Comparison of ENCODE assay signal across 8 cellular contexts in the genomic region with DNA sequence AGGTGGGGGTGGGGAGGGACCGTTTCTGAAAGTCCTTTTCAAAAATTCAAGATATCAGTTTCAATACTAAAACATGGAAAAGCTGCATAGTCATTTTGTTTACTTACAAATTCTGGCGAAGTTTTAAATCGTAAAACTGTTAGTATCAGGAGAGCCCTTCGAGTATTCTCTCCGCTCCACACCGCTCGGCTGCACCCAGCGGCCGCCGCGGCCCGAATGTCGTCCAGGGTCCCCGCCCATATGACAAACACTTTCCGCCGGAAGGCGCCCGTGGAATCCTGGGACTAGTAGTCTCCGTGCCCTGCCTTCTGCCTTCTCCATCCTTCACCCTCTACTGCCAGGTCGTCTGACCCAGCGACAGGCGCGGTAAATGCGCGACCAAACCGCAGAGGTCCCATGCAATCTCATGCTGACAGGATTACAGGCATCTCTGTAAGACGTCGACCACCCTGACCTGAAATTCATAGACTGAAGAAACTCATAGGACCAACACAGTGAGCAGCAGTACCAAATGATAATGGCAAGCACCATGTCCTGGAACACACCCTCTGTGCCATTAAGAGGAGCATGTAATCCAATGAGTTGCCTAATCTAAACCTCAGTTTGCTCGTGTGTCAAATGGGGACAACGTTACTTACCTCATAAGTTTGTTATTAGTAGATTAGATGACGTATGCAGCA. TPM values are rescaled to one million over a fixed set of nuclear protein-coding genes. Genes with fewer than 3 reads are reported as not detected.
DNase-seq lines count a peak whose midpoint lies in the region; ATAC-seq and TF ChIP-seq lines count a peak whose summit lies in the region.

Gene TOR1AIP2 (minus strand): TSS at position 218 of the 680 bp plus-strand sequence. CDS start 25,138 bp downstream, outside the sequence.

- H3K27ac ChIP-seq in 22Rv1 (peak within 1 kb of the TSS; percentile 47), brain microvascular endothelial cell (peak within 1 kb of the TSS; percentile 62)

- H3K4me3 ChIP-seq in brain microvascular endothelial cell (ENCODE audit: low read depth, low read length) (peak within 1 kb of the TSS; percentile 86), iPS-11a (ENCODE audit: low read depth, low read length) (peak within 1 kb of the TSS; percentile 90), skeletal muscle satellite cell (ENCODE audit: low read length) (peak within 1 kb of the TSS; percentile 77)

- DNase-seq in NCI-H2107 treated with DMSO at 0.1 percent for 48 hours (lab: John Stamatoyannopoulos, UW; ENCODE audit: unreplicated experiment) = peak; percentile 81
- peak; percentile 87 for DNase-seq in UCSD-AML1 (lab: John Stamatoyannopoulos, UW; ENCODE audit: unreplicated experiment)
- peak; percentile 79 for DNase-seq in brain microvascular endothelial cell

- H3K9ac ChIP-seq in skeletal muscle satellite cell (ENCODE audit: low read depth, low read length) = peak within 1 kb of the TSS; percentile 84

- in situ Hi-C loops in brain microvascular endothelial cell (cut with HindIII; ENCODE audit: low pct_ligation_motif_present, low sequenced_read_pairs) = no loop called here

- H3K4me2 ChIP-seq in skeletal muscle satellite cell (ENCODE audit: low read length) = peak within 1 kb of the TSS; percentile 88

- H3K4me1 ChIP-seq in skeletal muscle satellite cell (ENCODE audit: control insufficient read depth, insufficient read depth, low read length) = peaks cover 17% of the 10 kb centered on the region

- H3K36me3 ChIP-seq in brain microvascular endothelial cell (replicated peaks) (peaks cover 16% of the 10 kb centered on the region), skeletal muscle satellite cell (ENCODE audit: insufficient read depth, low read length) (peaks cover 20% of the 10 kb centered on the region)

- no peaks in the 10 kb centered on the region for H3K9me3 ChIP-seq in skeletal muscle satellite cell (replicated peaks; ENCODE audit: low read length)

- TF ChIP-seq CTCF in 22Rv1 (IDR thresholded peaks at IDR 0.05) (no peak), brain microvascular endothelial cell (IDR thresholded peaks at IDR 0.05; ENCODE audit: low read depth, low read length, missing control alignments) (peak; percentile 31)

- H3K27me3 ChIP-seq in brain microvascular endothelial cell (replicated peaks) (no peaks in the 10 kb centered on the region), skeletal muscle satellite cell (ENCODE audit: control insufficient read depth, insufficient read depth, low read length) (no peaks in the 10 kb centered on the region)

- ATAC-seq in GM18517 (IDR thresholded peaks at IDR 0.05; ENCODE audit: unreplicated experiment) = peak; percentile 56
- peak; percentile 58 for ATAC-seq in HG03045 (IDR thresholded peaks at IDR 0.05; ENCODE audit: unreplicated experiment)

RNA-seq across cellular contexts. Expression of gene TOR1AIP2, which starts in this region (rescaled TPM):
- total RNA-seq in skeletal muscle satellite cell (2012; rRNA removed) = 83.0 and 111 TPM in 2 replicates

Comparison
In these comparisons a context has a peak if more than half of its experiments do, and no peak if none do; other contexts are left out.
1. Peak in every context shown above with its lines: DNase-seq, ATAC-seq, H3K4me3 ChIP-seq and H3K27ac ChIP-seq.